21 cellular contexts compared by ENCODE assay signal in the genomic region with DNA sequence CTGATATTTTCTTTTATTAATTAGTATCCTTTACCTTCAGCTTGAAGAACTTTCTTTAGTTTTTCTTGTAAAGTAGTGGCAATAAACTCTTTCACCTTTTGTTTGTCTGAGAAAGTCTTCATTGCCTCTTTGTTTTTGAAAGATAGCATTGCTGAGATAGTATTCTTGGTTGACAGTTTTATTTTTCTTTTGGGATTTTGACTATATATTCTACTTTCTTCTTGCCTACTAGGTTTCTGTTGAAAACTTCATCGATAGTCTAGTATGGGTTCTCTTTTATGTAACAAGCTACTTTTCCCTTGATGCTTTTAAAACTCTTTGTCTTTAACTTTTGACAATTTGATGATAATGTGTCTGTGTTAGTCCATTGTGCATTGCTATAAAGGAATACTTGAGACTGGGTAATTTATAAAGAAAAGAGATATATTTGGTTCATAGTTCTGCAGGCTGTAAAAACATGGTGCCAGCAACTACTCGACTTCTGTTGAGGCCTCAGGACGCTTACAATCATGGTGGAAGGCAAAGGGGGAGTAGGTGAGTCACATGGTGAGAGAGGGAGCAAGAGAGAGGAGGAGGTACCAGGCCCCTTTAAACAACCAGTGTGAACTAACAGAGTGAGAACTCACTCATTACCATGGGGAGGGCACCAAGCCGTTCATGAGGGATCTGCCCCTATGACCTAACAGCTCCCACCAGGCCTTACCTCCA. TPM values are rescaled to one million over a fixed set of nuclear protein-coding genes. Genes with fewer than 3 reads are reported as not detected.
DNase-seq lines count a peak whose midpoint lies in the region; ATAC-seq and TF ChIP-seq lines count a peak whose summit lies in the region.
"Had no signal": no experiment of that assay in that cellular context is flagged by ENCODE, and none has a peak within 500 bp of the region (broad histone marks: within the 10 kb centered on the region; RNA-seq: fewer than 3 reads in every experiment).

No MANE protein-coding gene starts in this region.

- H3K18ac ChIP-seq in neuronal stem cell (ENCODE audit: low read length): no peak overlapping the region

- H3K27me3 ChIP-seq in SK-N-SH (ENCODE audit: insufficient read depth) (no peaks in the 10 kb centered on the region), adipocyte (replicated peaks; ENCODE audit: control insufficient read depth, insufficient read depth, low read length) (no peaks in the 10 kb centered on the region), endodermal cell (ENCODE audit: control insufficient read depth, insufficient read depth, low read length, poor library complexity, severe bottlenecking) (no peaks in the 10 kb centered on the region), neuronal stem cell (ENCODE audit: control insufficient read depth in 3 of 3, insufficient read depth in 3 of 3, low read depth in 1 of 3, low read length in 3 of 3) (no peaks in the 10 kb centered on the region)
- H3K27me3 ChIP-seq: BLaER1 had no signal

- H4K20me1 ChIP-seq in SK-N-SH (ENCODE audit: insufficient read depth): no peaks in the 10 kb centered on the region
- H4K20me1 ChIP-seq: BLaER1 had no signal

- no peaks in the 10 kb centered on the region for H3K9me2 ChIP-seq in SK-N-SH

- H2BK15ac ChIP-seq in neuronal stem cell (ENCODE audit: low read length): no peak overlapping the region

- intact Hi-C loops in Calu3 (cut with micrococcal nuclease; ENCODE audit: unreplicated experiment): no loop called here

- H4K8ac ChIP-seq in neuronal stem cell (ENCODE audit: low read depth, low read length): no peak overlapping the region

- H2BK120ac ChIP-seq in neuronal stem cell (ENCODE audit: low read depth, low read length): no peak overlapping the region

- H3K23ac ChIP-seq in neuronal stem cell (ENCODE audit: low read depth, low read length, poor library complexity): no peak overlapping the region

- H3F3A ChIP-seq in SK-N-SH (replicated peaks; ENCODE audit: insufficient read depth): no peaks in the 10 kb centered on the region

- DNase-seq in SK-N-SH (no peak), adipocyte (ENCODE audit: low read depth) (no peak), endodermal cell (no peak), neuronal stem cell (ENCODE audit: low spot score) (no peak), RPMI8226 (no peak), Calu3 (no peak)
- DNase-seq in activated CD4-positive, alpha-beta T cell treated with anti-CD3 and anti-CD28 coated beads, Interleukin-2, amount 50 U/mL, for 4 hours: no peak
- DNase-seq: AML-193; CD4-positive, alpha-beta memory T cell; DMS 273 treated with DMSO at 0.1 percent for 48 hours; DMS53; DND-41; EL; H7 had no signal

- H3K79me2 ChIP-seq in SK-N-SH (ENCODE audit: insufficient read depth): peaks cover 36% of the 10 kb centered on the region

- no peak overlapping the region for H3K4me3 Mint-ChIP-seq in endodermal cell
- H3K4me3 Mint-ChIP-seq in Calu3 (ENCODE audit: low read depth, unreplicated experiment): no peak overlapping the region
- H3K4me3 Mint-ChIP-seq: CD14-positive monocyte; CD4-positive, alpha-beta memory T cell; GM23338 had no signal

- H3K9me3 ChIP-seq in SK-N-SH: peaks cover 15% of the 10 kb centered on the region
- H3K9me3 ChIP-seq in adipocyte (ENCODE audit: control insufficient read depth, low read length): peaks cover 70% of the 10 kb centered on the region
- H3K9me3 ChIP-seq in endodermal cell (ENCODE audit: control insufficient read depth, low read length): peaks cover 63% of the 10 kb centered on the region
- H3K9me3 ChIP-seq in neuronal stem cell (replicated peaks in 1 of 2; ENCODE audit: control insufficient read depth in 2 of 2, insufficient read depth in 1 of 2, low read depth in 1 of 2, low read length in 2 of 2): peaks cover 21 to 87% of the 10 kb centered on the region in 2 donors

- peaks cover 65% of the 10 kb centered on the region for H3K36me3 Mint-ChIP-seq in endodermal cell (ENCODE audit: low read depth)
- H3K36me3 Mint-ChIP-seq in Calu3 (ENCODE audit: insufficient read depth, unreplicated experiment): peaks cover 8% of the 10 kb centered on the region

- H3K4me2 ChIP-seq in SK-N-SH (no peak overlapping the region), neuronal stem cell (ENCODE audit: insufficient read depth, low read length, poor library complexity, severe bottlenecking) (no peak overlapping the region)
- H3K4me2 ChIP-seq: A549, BLaER1, GM23338 had no signal

- no peak overlapping the region for H3K4me3 ChIP-seq in SK-N-SH (ENCODE audit: low read depth in 2 of 2, low read length in 1 of 2)
- H3K4me3 ChIP-seq in adipocyte (ENCODE audit: low read length): peak overlapping the region; percentile 4
- peak overlapping the region; percentile 19 for H3K4me3 ChIP-seq in endodermal cell (ENCODE audit: low read length)
- peak overlapping the region in 1 of 2 donors; percentile 29 for H3K4me3 ChIP-seq in neuronal stem cell (ENCODE audit: low read length in 2 of 2)
- H3K4me3 ChIP-seq: A549, BLaER1, GM23338 had no signal

- no peak overlapping the region for H3K4ac ChIP-seq in neuronal stem cell (ENCODE audit: low read length)

- H3K27ac ChIP-seq in SK-N-SH (ENCODE audit: low read depth in 2 of 2, low read length in 1 of 2): no peak overlapping the region
- H3K27ac ChIP-seq in endodermal cell (ENCODE audit: low read depth, low read length): no peak overlapping the region
- H3K27ac ChIP-seq in neuronal stem cell (replicated peaks; ENCODE audit: low read length): no peak overlapping the region
- H3K27ac ChIP-seq: 22Rv1, A549, BLaER1 had no signal

- ATAC-seq in SK-N-SH treated with all-trans-retinoic acid at 6 μM for 48 hours: no peak
- ATAC-seq: A549, GM23338 had no signal

- H2BK5ac ChIP-seq in neuronal stem cell (ENCODE audit: low read length): no peak overlapping the region

- WGBS in SK-N-SH (ENCODE audit: low lambda C conversion rate): 67% methylated on average over 4 of the region's 4 CpGs
- WGBS in endodermal cell (ENCODE audit: insufficient coverage in 1 of 2, insufficient read length in 1 of 2), 2 experiments: 83 to 85% methylated on average over 3 to 4 of the region's 4 CpGs
- no CpG with 5 or more reads among the region's 4 CpGs for WGBS in neuronal stem cell (ENCODE audit: extremely low coverage in 2 of 2, insufficient read length in 2 of 2, insufficient replicate concordance in 1 of 2), 2 donors

- POLR2A ChIA-PET in SK-N-SH (lab: Yijun Ruan, JAX): no interaction called here

- peaks cover 0 to 24% of the 10 kb centered on the region in 2 experiments for H3K36me3 ChIP-seq in SK-N-SH (replicated peaks in 1 of 2; ENCODE audit: control insufficient read depth in 1 of 2, insufficient read depth in 2 of 2, low read length in 1 of 2)
- H3K36me3 ChIP-seq in adipocyte (ENCODE audit: control insufficient read depth, insufficient read depth, low read length, severe bottlenecking): no peaks in the 10 kb centered on the region
- peaks cover 17% of the 10 kb centered on the region for H3K36me3 ChIP-seq in endodermal cell (ENCODE audit: control insufficient read depth, insufficient read depth, low read length)
- H3K36me3 ChIP-seq in neuronal stem cell (replicated peaks in 1 of 2; ENCODE audit: control insufficient read depth in 2 of 2, insufficient read depth in 2 of 2, low read length in 2 of 2): peaks cover 9 to 57% of the 10 kb centered on the region in 2 donors

- H4K91ac ChIP-seq in neuronal stem cell (ENCODE audit: low read depth, low read length, poor library complexity): no peak overlapping the region

- peak overlapping the region; percentile 11 for H3K14ac ChIP-seq in neuronal stem cell (ENCODE audit: low read length)

- H3K79me1 ChIP-seq in neuronal stem cell (ENCODE audit: low read depth, low read length): peaks cover 8% of the 10 kb centered on the region

- no TSS peak for BruUV-seq in Calu3 (replicated peaks; lab: Mats Ljungman, UMichigan)

- no peak overlapping the region for H3K27ac Mint-ChIP-seq in endodermal cell
- H3K27ac Mint-ChIP-seq in Calu3 (ENCODE audit: unreplicated experiment): no peak overlapping the region
- H3K27ac Mint-ChIP-seq: GM23338 had no signal

- no peak for TF ChIP-seq EP300 in SK-N-SH (IDR thresholded peaks at IDR 0.05; ENCODE audit: borderline replicate concordance in 1 of 2, low read depth in 1 of 2, low read length in 1 of 2)

- no peaks in the 10 kb centered on the region for H3K4me1 ChIP-seq in SK-N-SH (ENCODE audit: control insufficient read depth in 1 of 2, insufficient read depth in 2 of 2, low read depth in 1 of 2, low read length in 1 of 2)
- no peaks in the 10 kb centered on the region for H3K4me1 ChIP-seq in adipocyte (ENCODE audit: control insufficient read depth, insufficient read depth, low read length)
- no peaks in the 10 kb centered on the region for H3K4me1 ChIP-seq in endodermal cell (ENCODE audit: control insufficient read depth, insufficient read depth, low read length)
- H3K4me1 ChIP-seq in neuronal stem cell (ENCODE audit: control insufficient read depth in 2 of 2, insufficient read depth in 1 of 2, low read depth in 1 of 2, low read length in 2 of 2): peaks cover 0 to 8% of the 10 kb centered on the region in 2 donors
- H3K4me1 ChIP-seq: A549, BLaER1 had no signal

- H2AFZ ChIP-seq in SK-N-SH (ENCODE audit: low read depth): no peak overlapping the region
- H2AFZ ChIP-seq in neuronal stem cell (ENCODE audit: low read length): no peak overlapping the region
- H2AFZ ChIP-seq: GM23338 had no signal

- H3K4me1 Mint-ChIP-seq in endodermal cell (no peaks in the 10 kb centered on the region), Calu3 (ENCODE audit: low read depth, unreplicated experiment) (no peaks in the 10 kb centered on the region)
- H3K4me1 Mint-ChIP-seq: CD14-positive monocyte; CD4-positive, alpha-beta memory T cell; GM23338 had no signal

- no peaks in the 10 kb centered on the region for H3K27me3 Mint-ChIP-seq in endodermal cell (ENCODE audit: insufficient read depth)
- H3K27me3 Mint-ChIP-seq in Calu3 (ENCODE audit: unreplicated experiment): no peaks in the 10 kb centered on the region

- H3K9ac ChIP-seq in SK-N-SH: no peak overlapping the region
- H3K9ac ChIP-seq in adipocyte (ENCODE audit: low read length): no peak overlapping the region
- H3K9ac ChIP-seq in endodermal cell (ENCODE audit: extremely low read depth, low read length, poor library complexity, severe bottlenecking): no peak overlapping the region
- no peak overlapping the region for H3K9ac ChIP-seq in neuronal stem cell (ENCODE audit: low read depth, low read length, poor library complexity)
- H3K9ac ChIP-seq: BLaER1 had no signal

- no peak for TF ChIP-seq CTCF in SK-N-SH (IDR thresholded peaks at IDR 0.05)
- no peak for TF ChIP-seq CTCF in endodermal cell (conservative IDR thresholded peaks at IDR 0.05)
- no peak for TF ChIP-seq CTCF in Calu3 (IDR thresholded peaks at IDR 0.05; ENCODE audit: unreplicated experiment)

- peaks cover 63% of the 10 kb centered on the region for H3K9me3 Mint-ChIP-seq in endodermal cell
- H3K9me3 Mint-ChIP-seq in Calu3 (ENCODE audit: low read depth, unreplicated experiment): peaks cover 35% of the 10 kb centered on the region

- no peak overlapping the region for H2AK5ac ChIP-seq in neuronal stem cell (ENCODE audit: low read depth, low read length)

- no peak for TF ChIP-seq RAD21 in SK-N-SH (IDR thresholded peaks at IDR 0.05; ENCODE audit: low read length)

- CTCF ChIA-PET in SK-N-SH (lab: Yijun Ruan, JAX): no interaction called here
- CTCF ChIA-PET in Calu3 (lab: Charles Lee): no interaction called here

- H2BK12ac ChIP-seq in neuronal stem cell (ENCODE audit: low read length): no peak overlapping the region

RNA-seq across cellular contexts. Expression of a gene that starts 12.0 kb away (rescaled TPM):
- 4.6 and 5.8 TPM in 2 replicates for polyA plus RNA-seq in SK-N-SH (2012; rRNA removed)
- 1.8 and 2.2 TPM in 2 replicates for polyA plus RNA-seq in SK-N-SH (2012; cell fraction: cytosol; rRNA removed)
- polyA plus RNA-seq in SK-N-SH (2012; cell fraction: nucleus; rRNA removed): 14.8 and 23.2 TPM in 2 replicates
- total RNA-seq in endodermal cell (10 to 100 TPM; 25.4 to 42.9 TPM), Calu3 (2022) (20.2 and 21.7 TPM in 2 replicates)
- 39.1 TPM for polyA plus RNA-seq in endodermal cell (2013, experiment 1 of 2)
- 32.7 TPM for polyA plus RNA-seq in endodermal cell (2013, experiment 2 of 2)
- polyA plus RNA-seq in neuronal stem cell (2013, experiment 1 of 2): 21.8 TPM
- 22.5 TPM for polyA plus RNA-seq in neuronal stem cell (2013, experiment 2 of 2)
- polyA plus RNA-seq: CD14-positive monocyte; CD4-positive, alpha-beta memory T cell had no signal

RNA-seq across cellular contexts. Expression of a gene that starts 58.2 kb away (rescaled TPM):
- 14.1 and 20.7 TPM in 2 replicates for polyA plus RNA-seq in SK-N-SH (2012; rRNA removed)
- 7.3 and 9.8 TPM in 2 replicates for polyA plus RNA-seq in SK-N-SH (2012; cell fraction: cytosol; rRNA removed)
- polyA plus RNA-seq in SK-N-SH (2012; cell fraction: nucleus; rRNA removed): 17.1 and 62.5 TPM in 2 replicates
- total RNA-seq in endodermal cell: 10 to 100 TPM; 15.6 to 15.8 TPM
- polyA plus RNA-seq in endodermal cell (2013, experiment 1 of 2): 4.4 TPM
- 5.9 TPM for polyA plus RNA-seq in endodermal cell (2013, experiment 2 of 2)
- 2.3 TPM for polyA plus RNA-seq in neuronal stem cell (2013, experiment 1 of 2)
- polyA plus RNA-seq in neuronal stem cell (2013, experiment 2 of 2): 2.2 TPM
- 1.0 and 1.2 TPM in 2 replicates for total RNA-seq in Calu3 (2022)
- total RNA-seq: G401 had no signal

Comparison
In these comparisons a context has a peak if more than half of its experiments do, and no peak if none do; other contexts are left out.
1. H3K4me3 ChIP-seq: peak in adipocyte (single experiment) and endodermal cell (single experiment); none in SK-N-SH (0 of 2).